Comparison of ENCODE assay signal across 7 cellular contexts in genomic region chr10:35808344-35808743, GRCh38.
"Had no signal": no experiment of that assay in that cellular context is flagged by ENCODE, and none has a peak within 500 bp of the region (broad histone marks: within the 10 kb centered on the region; RNA-seq: fewer than 3 reads in every experiment).

No MANE protein-coding gene starts in this region.

- DNase-seq: IMR-90, KBM-7, KG1 had no signal

- ATAC-seq: HepG2 had no signal

- H3K4me2 ChIP-seq: KMS-11 had no signal

- FAIRE-seq: HepG2, HTR-8/SVneo had no signal

- H3K27ac ChIP-seq: HL-60, KMS-11 had no signal

- H3K9ac ChIP-seq: KMS-11 had no signal
